22 cellular contexts compared by ENCODE assay signal in genomic region chr3:114241259-114241658, GRCh38. TPM values are rescaled to one million over a fixed set of nuclear protein-coding genes. Genes with fewer than 3 reads are reported as not detected.
"Had no signal": no experiment of that assay in that cellular context is flagged by ENCODE, and none has a peak within 500 bp of the region (broad histone marks: within the 10 kb centered on the region; RNA-seq: fewer than 3 reads in every experiment).

No MANE protein-coding gene starts in this region.

- H3K9me3 ChIP-seq: gastrocnemius medialis, pancreas, right lobe of liver, testis had no signal

- H3K4me3 Mint-ChIP-seq: activated T-helper 17 cell treated with anti-CD3 and anti-CD28 coated beads, Interleukin-2, amount 50 U/mL, for 72 hours; type B pancreatic cell had no signal

- ATAC-seq: activated T-helper 17 cell treated with anti-CD3 and anti-CD28 coated beads, Interleukin-2, amount 50 U/mL, for 72 hours; gastrocnemius medialis; left lung; pancreas; right lobe of liver had no signal

- H3K9me3 Mint-ChIP-seq: activated T-helper 17 cell treated with anti-CD3 and anti-CD28 coated beads, Interleukin-2, amount 50 U/mL, for 72 hours; type B pancreatic cell had no signal

- H3K27me3 ChIP-seq: gastrocnemius medialis, left lung, pancreas, right lobe of liver, testis had no signal

- H3K36me3 ChIP-seq: gastrocnemius medialis, left lung, pancreas, right lobe of liver had no signal

- DNase-seq: activated CD4-positive, alpha-beta T cell treated with anti-CD3 and anti-CD28 coated beads for 1 hour; activated CD4-positive, alpha-beta T cell treated with anti-CD3 and anti-CD28 coated beads, Interleukin-2, amount 50 U/mL, for 4 hours; activated naive CD4-positive, alpha-beta T cell treated with anti-CD3 and anti-CD28 coated beads, Interleukin-2, amount 50 U/mL, for 16 hours; cerebellar nuclear complex; cortex of kidney; erythroblast; gastrocnemius medialis; head of caudate nucleus; left lung; pancreas; right lobe of liver; small intestine; stimulated activated CD4-positive, alpha-beta T cell treated with anti-CD3 and anti-CD28 coated beads, Interleukin-15, amount 100 ng/mL, for 24 hours; stimulated activated CD4-positive, alpha-beta T cell treated with anti-CD3 and anti-CD28 coated beads, Interleukin-2, amount 100 ng/mL, for 48 hours; T1000; testis had no signal

- H3K4me3 ChIP-seq: gastrocnemius medialis, left lung, pancreas, right lobe of liver, testis had no signal

- H3K36me3 Mint-ChIP-seq: type B pancreatic cell had no signal

- H3K27ac ChIP-seq: gastrocnemius medialis, left lung, pancreas, right lobe of liver, testis had no signal

- H3K4me1 ChIP-seq: gastrocnemius medialis, left lung, pancreas, right lobe of liver, testis had no signal

- H3K27ac Mint-ChIP-seq: activated T-helper 17 cell treated with anti-CD3 and anti-CD28 coated beads, Interleukin-2, amount 50 U/mL, for 72 hours; type B pancreatic cell had no signal

- H3K27me3 Mint-ChIP-seq: activated T-helper 17 cell treated with anti-CD3 and anti-CD28 coated beads, Interleukin-2, amount 50 U/mL, for 72 hours; type B pancreatic cell had no signal

RNA-seq across cellular contexts. Expression of gene ZNF80, which starts 3.9 kb away (rescaled TPM):
- total RNA-seq: bronchial epithelial cell, kidney epithelial cell, lung microvascular endothelial cell, pulmonary artery endothelial cell, right lobe of liver had no signal

RNA-seq across cellular contexts. Expression of gene TIGIT, which starts 52.6 kb away (rescaled TPM):
- total RNA-seq: bronchial epithelial cell, gastrocnemius medialis, kidney epithelial cell, lung microvascular endothelial cell, pulmonary artery endothelial cell had no signal
